Comparison of ENCODE assay signal across 10 cellular contexts in genomic region chr18:73688851-73689659, GRCh38.
DNase-seq lines count a peak whose midpoint lies in the region; ATAC-seq and TF ChIP-seq lines count a peak whose summit lies in the region.
"Had no signal": no experiment of that assay in that cellular context is flagged by ENCODE, and none has a peak within 500 bp of the region (broad histone marks: within the 10 kb centered on the region; RNA-seq: fewer than 3 reads in every experiment).

No MANE protein-coding gene starts in this region.

- H2AFZ ChIP-seq in IMR-90 (replicated peaks; ENCODE audit: low read length, poor library complexity): peak overlapping the region; percentile 24

- H3K23ac ChIP-seq in IMR-90 (ENCODE audit: low read depth, low read length): peak overlapping the region; percentile 98

- TF ChIP-seq POLR2A in IMR-90 (IDR thresholded peaks at IDR 0.05; ENCODE audit: low read depth, low read length) (0 out of 2 replicates have a peak, but pooled peaks have one; percentile 24), tibial nerve (IDR thresholded peaks at IDR 0.05) (no peak)

- H3K4me1 Mint-ChIP-seq in endodermal cell: peaks cover 19% of the 10 kb centered on the region

- peak overlapping the region; percentile 99 for H2BK5ac ChIP-seq in IMR-90 (ENCODE audit: low read depth, low read length, poor library complexity, severe bottlenecking)

- H3K36me3 ChIP-seq in IMR-90 (ENCODE audit: control insufficient read depth, insufficient read depth, low read length) (peaks cover 3% of the 10 kb centered on the region; the same call in 1 of the 2 replicates), endodermal cell (ENCODE audit: control insufficient read depth, insufficient read depth, low read length) (no peaks in the 10 kb centered on the region), tibial nerve (no peaks in the 10 kb centered on the region)

- peaks cover 34% of the 10 kb centered on the region for H3K4me1 ChIP-seq in IMR-90 (ENCODE audit: control insufficient read depth, insufficient read depth, low read length)
- H3K4me1 ChIP-seq in endodermal cell (ENCODE audit: control insufficient read depth, insufficient read depth, low read length): peaks cover 4% of the 10 kb centered on the region
- H3K4me1 ChIP-seq in tibial nerve: no peaks in the 10 kb centered on the region

- in situ Hi-C loops in IMR-90 (cut with MboI; ENCODE audit: low sequenced_read_pairs): no loop called here

- H3K56ac ChIP-seq in IMR-90 (ENCODE audit: extremely low read depth, insufficient read depth, low read length): peak overlapping the region; percentile 95

- ATAC-seq in left cardiac atrium (peak; percentile 80 to 85), IMR-90 (ENCODE audit: low read depth) (peak; percentile 77)

- peak overlapping the region; percentile 87 for H2AK9ac ChIP-seq in IMR-90 (replicated peaks; ENCODE audit: low read depth, low read length, poor library complexity)

- H3K18ac ChIP-seq in IMR-90 (ENCODE audit: low read depth, low read length): peak overlapping the region; percentile 99

- H3K9ac ChIP-seq in IMR-90 (ENCODE audit: low read depth, low read length) (peak overlapping the region; percentile 64), endodermal cell (ENCODE audit: extremely low read depth, low read length, poor library complexity, severe bottlenecking) (no peak overlapping the region)

- peak overlapping the region; percentile 98 for H3K14ac ChIP-seq in IMR-90 (replicated peaks; ENCODE audit: low read depth, low read length)

- H4K91ac ChIP-seq in IMR-90 (ENCODE audit: insufficient read depth, low read depth, low read length): peak overlapping the region; percentile 99

- H3K9me3 ChIP-seq in IMR-90 (ENCODE audit: control insufficient read depth, insufficient read depth, low read length): peaks cover 5% of the 10 kb centered on the region
- peaks cover 5% of the 10 kb centered on the region for H3K9me3 ChIP-seq in endodermal cell (ENCODE audit: control insufficient read depth, low read length)
- no peaks in the 10 kb centered on the region for H3K9me3 ChIP-seq in tibial nerve

- dilution Hi-C loops in IMR-90 (cut with HindIII; ENCODE audit: low sequenced_read_pairs, unreplicated experiment): no loop called here

- no peak overlapping the region for H3K4me3 Mint-ChIP-seq in endodermal cell

- H3K9me1 ChIP-seq in IMR-90 (ENCODE audit: insufficient read depth, low read length): peaks cover 27% of the 10 kb centered on the region

- TF ChIP-seq EP300 in tibial nerve (IDR thresholded peaks at IDR 0.05): no peak

- H3K27ac ChIP-seq in IMR-90 (ENCODE audit: insufficient read depth, low read length): peak overlapping the region; percentile 96
- H3K27ac ChIP-seq in endodermal cell (ENCODE audit: low read depth, low read length): peak overlapping the region; percentile 58
- H3K27ac ChIP-seq in tibial nerve: no peak overlapping the region
- H3K27ac ChIP-seq: C4-2B had no signal

- DNase-seq in left cardiac atrium: no peak
- DNase-seq in cardiac septum (ENCODE audit: low spot score): no peak
- peak; percentile 98 for DNase-seq in IMR-90
- DNase-seq in endodermal cell: peak; percentile 57
- DNase-seq in stromal cell of bone marrow (ENCODE audit: low read depth): peak; percentile 63
- no peak for DNase-seq in NCI-H2029 treated with DMSO at 0.1 percent for 48 hours (lab: John Stamatoyannopoulos, UW)
- no peak for DNase-seq in tibial nerve (ENCODE audit: low spot score in 2 of 2)
- no peak for DNase-seq in activated naive CD4-positive, alpha-beta T cell treated with Interleukin-2 at 50 U/mL for 16 hours
- DNase-seq: activated CD4-positive, alpha-beta T cell treated with anti-CD3 and anti-CD28 coated beads for 4 hours had no signal

- TF ChIP-seq CTCF in IMR-90 (conservative IDR thresholded peaks at IDR 0.05; ENCODE audit: low read depth, low read length) (no peak), endodermal cell (conservative IDR thresholded peaks at IDR 0.05) (no peak), tibial nerve (IDR thresholded peaks at IDR 0.05) (no peak)

- peak overlapping the region; percentile 83; the same call in 2 of the 3 replicates for H2BK15ac ChIP-seq in IMR-90 (ENCODE audit: low read depth, low read length)

- H3K27me3 ChIP-seq in IMR-90 (ENCODE audit: control insufficient read depth, insufficient read depth, low read length): no peaks in the 10 kb centered on the region
- H3K27me3 ChIP-seq in endodermal cell (ENCODE audit: control insufficient read depth, insufficient read depth, low read length, poor library complexity, severe bottlenecking): no peaks in the 10 kb centered on the region
- peaks cover 0 to 6% of the 10 kb centered on the region in 2 donors for H3K27me3 ChIP-seq in tibial nerve

- peak overlapping the region; percentile 98 for H2AK5ac ChIP-seq in IMR-90 (ENCODE audit: low read depth, low read length)

- H3K36me3 Mint-ChIP-seq in endodermal cell (ENCODE audit: low read depth): no peaks in the 10 kb centered on the region

- H3K79me1 ChIP-seq in IMR-90 (ENCODE audit: low read depth in 1 of 2, low read length in 2 of 2): peaks cover 34 to 56% of the 10 kb centered on the region in 2 experiments

- H4K20me1 ChIP-seq in IMR-90 (ENCODE audit: insufficient read depth, low read length): no peaks in the 10 kb centered on the region

- H3K4ac ChIP-seq in IMR-90 (ENCODE audit: low read depth, low read length): peak overlapping the region; percentile 98

- no peaks in the 10 kb centered on the region for H3K27me3 Mint-ChIP-seq in endodermal cell (ENCODE audit: insufficient read depth)

- peak overlapping the region; percentile 69 for H3K4me2 ChIP-seq in IMR-90 (ENCODE audit: low read depth, low read length)

- peak overlapping the region; percentile 99 for H2BK120ac ChIP-seq in IMR-90 (ENCODE audit: low read depth, low read length)

- CTCF ChIA-PET in IMR-90 (lab: Yijun Ruan, JAX): interaction anchor here (0.6 to 1.5 kb wide), 3 partner anchors 10 to 926 kb away, joined by 3 to 5 read pairs (median 3); no protein-coding TSS in a partner anchor

- peak overlapping the region; percentile 97 to 99 for H4K8ac ChIP-seq in IMR-90 (ENCODE audit: low read depth in 2 of 2, low read length in 2 of 2)

- H3K4me3 ChIP-seq in IMR-90 (ENCODE audit: insufficient read depth, low read depth, low read length): no peak overlapping the region
- no peak overlapping the region for H3K4me3 ChIP-seq in endodermal cell (ENCODE audit: low read length)
- H3K4me3 ChIP-seq in tibial nerve: no peak overlapping the region

- H3K9me3 Mint-ChIP-seq in endodermal cell: no peaks in the 10 kb centered on the region

- H4K5ac ChIP-seq in IMR-90 (ENCODE audit: low read depth, low read length): peak overlapping the region; percentile 99

- intact Hi-C loops in left cardiac atrium (cut with DNase I): no loop called here
- intact Hi-C loops in cardiac septum (cut with DNase I): no loop called here
- intact Hi-C loops in IMR-90 (cut with micrococcal nuclease): loop anchor here (2.0 to 10.0 kb wide), 5 partner anchors 154 to 924 kb away; partner anchors contain the start of genes FBXO15 and TIMM21

- POLR2A ChIA-PET in IMR-90 (lab: Charles Lee; ENCODE audit: unreplicated experiment): interaction anchor here (0.5 kb wide), 1 partner anchor 955 kb away, joined by 3 read pairs; no protein-coding TSS in a partner anchor

- TF ChIP-seq RAD21 in IMR-90 (IDR thresholded peaks at IDR 0.05; ENCODE audit: low read length): no peak; the same call in 1 of the 2 replicates

- H2BK20ac ChIP-seq in IMR-90 (ENCODE audit: low read depth, low read length): peak overlapping the region; percentile 99

- BruUV-seq in IMR-90 (replicated peaks; lab: Mats Ljungman, UMichigan): no TSS peak

- H3K27ac Mint-ChIP-seq in endodermal cell: no peak overlapping the region

- WGBS in IMR-90 (ENCODE audit: extremely low coverage in 2 of 2, insufficient read length in 1 of 2), 2 experiments: 0% methylated on average over 1 of the region's 9 CpGs; no CpG with 5 or more reads in 1 of the 2 experiments
- WGBS in endodermal cell (ENCODE audit: insufficient coverage in 1 of 2, insufficient read length in 1 of 2), 2 experiments: 67 to 73% methylated on average over 7 to 8 of the region's 9 CpGs
- WGBS in tibial nerve, 2 donors: 36 to 44% methylated on average over 9 of the region's 9 CpGs

TF ChIP-seq in IMR-90, 13 proteins besides CTCF, POLR2A, EP300 and RAD21 (continues in another document):
- TF ChIP-seq ELK1 (IDR thresholded peaks at IDR 0.05; ENCODE audit: borderline replicate concordance, low read depth, low read length) (no peak), MAFK (IDR thresholded peaks at IDR 0.05; ENCODE audit: low read depth, low read length) (peak; percentile 51; the same call in 1 of the 2 replicates), USF2 (IDR thresholded peaks at IDR 0.05; ENCODE audit: low read depth, low read length) (no peak), BHLHE40 (IDR thresholded peaks at IDR 0.05; ENCODE audit: low read depth, low read length) (peak; percentile 97), RCOR1 (IDR thresholded peaks at IDR 0.05; ENCODE audit: insufficient replicate concordance, low read length) (no peak), CHD1 (IDR thresholded peaks at IDR 0.05; ENCODE audit: low read depth, low read length) (0 out of 2 replicates have a peak, but pooled peaks have one; percentile 24), MXI1 (IDR thresholded peaks at IDR 0.05; ENCODE audit: borderline replicate concordance, low read depth, low read length) (peak; percentile 90), CEBPB (IDR thresholded peaks at IDR 0.05; ENCODE audit: low read depth, low read length) (peak; percentile 93), SMC3 (IDR thresholded peaks at IDR 0.05; ENCODE audit: low read depth, low read length) (no peak), RFX5 (IDR thresholded peaks at IDR 0.05; ENCODE audit: low read depth, low read length) (no peak), NFE2L2 (IDR thresholded peaks at IDR 0.05; ENCODE audit: low read depth, low read length) (peak; percentile 78), FOS (IDR thresholded peaks at IDR 0.05; ENCODE audit: low read depth, low read length) (peak; percentile 82)

Comparison
In these comparisons a context has a peak if more than half of its experiments do, and no peak if none do; other contexts are left out.
1. DNase-seq: peak in IMR-90 (single experiment), endodermal cell (single experiment) and stromal cell of bone marrow (single experiment); none in left cardiac atrium (single experiment), cardiac septum (single experiment), NCI-H2029 treated with DMSO at 0.1 percent for 48 hours (single experiment), tibial nerve (0 of 2) and activated naive CD4-positive, alpha-beta T cell treated with Interleukin-2 at 50 U/mL for 16 hours (single experiment).
2. H3K27ac ChIP-seq: peak in IMR-90 (single experiment) and endodermal cell (single experiment); none in tibial nerve (0 of 4).